Comparison of ENCODE assay signal across 9 cellular contexts in genomic region chr6:155530219-155530834, GRCh38.
DNase-seq lines count a peak whose midpoint lies in the region; ATAC-seq, FAIRE-seq and TF ChIP-seq lines count a peak whose summit lies in the region.
"Had no signal": no experiment of that assay in that cellular context is flagged by ENCODE, and none has a peak within 500 bp of the region (broad histone marks: within the 10 kb centered on the region; RNA-seq: fewer than 3 reads in every experiment).

No MANE protein-coding gene starts in this region.

- peaks cover 0 to 3% of the 10 kb centered on the region in 2 donors for H3K9me3 ChIP-seq in transverse colon

- TF ChIP-seq POLR2A in transverse colon (IDR thresholded peaks at IDR 0.05): no peak

- no peak overlapping the region for H3K27ac Mint-ChIP-seq in glutamatergic neuron (ENCODE audit: unreplicated experiment)
- no peak overlapping the region for H3K27ac Mint-ChIP-seq in activated naive CD8-positive, alpha-beta T cell treated with anti-CD3 and anti-CD28 coated beads for 36 hours
- H3K27ac Mint-ChIP-seq: activated naive CD8-positive, alpha-beta T cell had no signal

- TF ChIP-seq CTCF in glutamatergic neuron (IDR thresholded peaks at IDR 0.05; ENCODE audit: partially characterized antibody, unreplicated experiment) (peak; percentile 42), transverse colon (IDR thresholded peaks at IDR 0.05) (peak; percentile 39 to 52 (median 44))

- H3K4me1 ChIP-seq in transverse colon: peaks cover 0 to 8% (median 0%) of the 10 kb centered on the region in 4 donors

- no peak overlapping the region for H3K27ac ChIP-seq in transverse colon

- intact Hi-C loops in transverse colon (cut with DNase I; ENCODE audit: low total_unique reads): no loop called here

- no peak overlapping the region for H3K4me3 ChIP-seq in transverse colon

- H3K9me3 Mint-ChIP-seq in glutamatergic neuron (ENCODE audit: unreplicated experiment): no peaks in the 10 kb centered on the region
- H3K9me3 Mint-ChIP-seq in activated naive CD8-positive, alpha-beta T cell treated with anti-CD3 and anti-CD28 coated beads for 36 hours: peaks cover 11% of the 10 kb centered on the region

- in situ Hi-C loops in transverse colon (cut with MboI; ENCODE audit: low pct_ligation_motif_present in 1 of 4, low pct_unique_long_range_greater_than_20kb in 1 of 4, low sequenced_read_pairs in 3 of 4): loop anchor here in 3 of 4 donors (25.0 kb wide), 1 partner anchor 193 kb away; no protein-coding TSS in a partner anchor

- ATAC-seq in GM19035 (IDR thresholded peaks at IDR 0.05; ENCODE audit: unreplicated experiment): peak; percentile 56

- no peaks in the 10 kb centered on the region for H3K36me3 ChIP-seq in transverse colon

- peak; percentile 46 for FAIRE-seq in TTC549 (lab: Jason Lieb, UNC)

- H3K4me1 Mint-ChIP-seq in glutamatergic neuron (ENCODE audit: low read depth, unreplicated experiment): no peaks in the 10 kb centered on the region
- H3K4me1 Mint-ChIP-seq in activated naive CD8-positive, alpha-beta T cell treated with anti-CD3 and anti-CD28 coated beads for 36 hours: peaks cover 19% of the 10 kb centered on the region

- no peaks in the 10 kb centered on the region for H3K27me3 Mint-ChIP-seq in glutamatergic neuron (ENCODE audit: unreplicated experiment)
- H3K27me3 Mint-ChIP-seq in activated naive CD8-positive, alpha-beta T cell treated with anti-CD3 and anti-CD28 coated beads for 36 hours: peaks cover under 1% of the 10 kb centered on the region
- H3K27me3 Mint-ChIP-seq: activated naive CD8-positive, alpha-beta T cell had no signal

- DNase-seq in NCI-H1436 (lab: John Stamatoyannopoulos, UW) (peak; percentile 7), NCI-H1436 treated with DMSO at 0.1 percent for 48 hours (lab: John Stamatoyannopoulos, UW) (no peak), HuH-7 (ENCODE audit: low spot score) (peak; percentile 30), glutamatergic neuron (no peak), transverse colon (no peak)
- DNase-seq in activated naive CD8-positive, alpha-beta T cell treated with anti-CD3 and anti-CD28 coated beads for 36 hours: no peak

- H3K36me3 Mint-ChIP-seq in glutamatergic neuron (ENCODE audit: unreplicated experiment): peaks cover 6% of the 10 kb centered on the region
- peaks cover 11% of the 10 kb centered on the region for H3K36me3 Mint-ChIP-seq in activated naive CD8-positive, alpha-beta T cell treated with anti-CD3 and anti-CD28 coated beads for 36 hours
- H3K36me3 Mint-ChIP-seq: activated naive CD8-positive, alpha-beta T cell had no signal

- TF ChIP-seq EP300 in transverse colon (IDR thresholded peaks at IDR 0.05; ENCODE audit: low read depth): no peak

- H3K27me3 ChIP-seq in transverse colon: no peaks in the 10 kb centered on the region

- whole genome bisulfite sequencing in transverse colon (ENCODE audit: low coverage in 1 of 2), 2 donors: 45 to 47% methylated on average over 4 of the region's 4 CpGs

- H3K4me3 Mint-ChIP-seq in glutamatergic neuron (ENCODE audit: unreplicated experiment): no peak overlapping the region
- H3K4me3 Mint-ChIP-seq in activated naive CD8-positive, alpha-beta T cell treated with anti-CD3 and anti-CD28 coated beads for 36 hours: no peak overlapping the region
- H3K4me3 Mint-ChIP-seq: activated naive CD8-positive, alpha-beta T cell had no signal

Comparison
In these comparisons a context has a peak if more than half of its experiments do, and no peak if none do; other contexts are left out.
1. DNase-seq: peak in NCI-H1436 (single experiment) and HuH-7 (single experiment); none in NCI-H1436 treated with DMSO at 0.1 percent for 48 hours (single experiment), glutamatergic neuron (single experiment), transverse colon (single experiment) and activated naive CD8-positive, alpha-beta T cell treated with anti-CD3 and anti-CD28 coated beads for 36 hours (single experiment).